23 cellular contexts compared by ENCODE assay signal in genomic region chr18:47767699-47768098, GRCh38.
DNase-seq lines count a peak whose midpoint lies in the region; ATAC-seq and TF ChIP-seq lines count a peak whose summit lies in the region.
"Had no signal": no experiment of that assay in that cellular context is flagged by ENCODE, and none has a peak within 500 bp of the region (broad histone marks: within the 10 kb centered on the region; RNA-seq: fewer than 3 reads in every experiment).

No MANE protein-coding gene starts in this region.

- H3K4me1 Mint-ChIP-seq in WTC11, result peaks cover 17% of the 10 kb centered on the region
- H3K4me1 Mint-ChIP-seq in nephron progenitor cell, result peaks cover 31% of the 10 kb centered on the region
- H3K4me1 Mint-ChIP-seq: B cell, CD14-positive monocyte had no signal

- H3K36me3 Mint-ChIP-seq in WTC11 (no peaks in the 10 kb centered on the region), nephron progenitor cell (ENCODE audit: low read depth) (no peaks in the 10 kb centered on the region)
- H3K36me3 Mint-ChIP-seq: CD14-positive monocyte had no signal

- H3K4me3 ChIP-seq in GM12865 (ENCODE audit: low read depth, low read length), result no peak overlapping the region
- H3K4me3 ChIP-seq in HEK293 (ENCODE audit: low read depth, low read length), result no peak overlapping the region
- H3K4me3 ChIP-seq: A549, K562 had no signal

- TF ChIP-seq CTCF in GM12865 (IDR thresholded peaks at IDR 0.05; ENCODE audit: insufficient read depth, low read depth, low read length, missing control alignments) (no peak), HEK293 (tag by site-specific recombination; IDR thresholded peaks at IDR 0.05) (no peak), WTC11 (IDR thresholded peaks at IDR 0.05) (no peak), nephron progenitor cell (IDR thresholded peaks at IDR 0.05) (no peak)

- H3K9me3 ChIP-seq in HEK293 (ENCODE audit: control insufficient read depth, insufficient read depth, low read depth, low read length), result no peaks in the 10 kb centered on the region
- H3K9me3 ChIP-seq: A549 had no signal

- no peaks in the 10 kb centered on the region for H3K4me1 ChIP-seq in HEK293 (ENCODE audit: control insufficient read depth, insufficient read depth, low read length)
- H3K4me1 ChIP-seq: A549 had no signal

- DNase-seq in GM12865 (ENCODE audit: low read depth) (peak; percentile 16), WTC11 (ENCODE audit: low spot score) (no peak), nephron progenitor cell (peak; percentile 26), HuH-7 (ENCODE audit: low spot score) (no peak)
- no peak for DNase-seq in stimulated activated naive CD4-positive, alpha-beta T cell (lab: John Stamatoyannopoulos, UW)
- DNase-seq: DMS53; GOT3; NCI-H1092; NCI-H1436; NCI-H187 treated with DMSO at 0.1 percent for 48 hours; NCI-H226; NCI-H510A treated with DMSO at 0.1 percent for 48 hours; NCI-H748 treated with DMSO at 0.1 percent for 48 hours; NK-92 treated with Interleukin-12 subunit alpha and Interleukin-12 subunit beta, amount 100 ng/mL, for 24 hours; SIG-M5 had no signal

- H3K9me3 Mint-ChIP-seq in WTC11 (peaks cover 16% of the 10 kb centered on the region), nephron progenitor cell (peaks cover 23% of the 10 kb centered on the region)

- peak; percentile 29 for ATAC-seq in WTC11
- no peak for ATAC-seq in HG03135 (IDR thresholded peaks at IDR 0.05; ENCODE audit: unreplicated experiment)
- ATAC-seq: A549, HCT116, K562, SK-N-SH treated with all-trans-retinoic acid at 6 μM for 48 hours had no signal

- H3K27me3 Mint-ChIP-seq in WTC11 (ENCODE audit: low read depth) (no peaks in the 10 kb centered on the region; the same call in 1 of the 2 replicates), nephron progenitor cell (ENCODE audit: low read depth, poor library complexity) (no peaks in the 10 kb centered on the region)

- no peaks in the 10 kb centered on the region for H3K36me3 ChIP-seq in HEK293 (ENCODE audit: control insufficient read depth in 2 of 2, insufficient read depth in 1 of 2, low read length in 2 of 2)

- H3K27ac Mint-ChIP-seq in WTC11, result no peak overlapping the region
- H3K27ac Mint-ChIP-seq in nephron progenitor cell, result peak overlapping the region; percentile 87
- H3K27ac Mint-ChIP-seq: B cell, CD14-positive monocyte had no signal

- POLR2A ChIA-PET in HEK293 (lab: Yijun Ruan, JAX) (no interaction called here), WTC11 (lab: Charles Lee) (no interaction called here)

- CTCF ChIA-PET in HEK293 (lab: Yijun Ruan, JAX) (interaction anchor here (0.6 to 6.6 kb wide), 5 partner anchors 12 to 697 kb away, joined by 3 to 37 read pairs (median 4); no protein-coding TSS in a partner anchor), WTC11 (lab: Charles Lee) (interaction anchor here (0.7 kb wide), 1 partner anchor 12 kb away, joined by 3 read pairs; no protein-coding TSS in a partner anchor)

- no peak overlapping the region for H3K4me3 Mint-ChIP-seq in WTC11
- H3K4me3 Mint-ChIP-seq in nephron progenitor cell, result peak overlapping the region; percentile 7
- H3K4me3 Mint-ChIP-seq: B cell, CD14-positive monocyte had no signal

- no peak overlapping the region for H3K27ac ChIP-seq in HEK293 (ENCODE audit: extremely low read depth, low read depth, low read length)
- H3K27ac ChIP-seq: A549 had no signal

TF ChIP-seq in HEK293, 187 proteins besides CTCF, POLR2A, EP300 and RAD21:
- TF ChIP-seq, protein P1, sequence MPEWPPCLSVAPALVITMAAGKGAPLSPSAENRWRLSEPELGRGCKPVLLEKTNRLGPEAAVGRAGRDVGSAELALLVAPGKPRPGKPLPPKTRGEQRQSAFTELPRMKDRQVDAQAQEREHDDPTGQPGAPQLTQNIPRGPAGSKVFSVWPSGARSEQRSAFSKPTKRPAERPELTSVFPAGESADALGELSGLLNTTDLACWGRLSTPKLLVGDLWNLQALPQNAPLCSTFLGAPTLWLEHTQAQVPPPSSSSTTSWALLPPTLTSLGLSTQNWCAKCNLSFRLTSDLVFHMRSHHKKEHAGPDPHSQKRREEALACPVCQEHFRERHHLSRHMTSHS (tag by site-specific recombination; IDR thresholded peaks at IDR 0.05), result no peak
- peak; percentile 24; the same call in 1 of the 2 replicates for TF ChIP-seq GLIS1 (tag by site-specific recombination; IDR thresholded peaks at IDR 0.05)
- TF ChIP-seq, protein P2, sequence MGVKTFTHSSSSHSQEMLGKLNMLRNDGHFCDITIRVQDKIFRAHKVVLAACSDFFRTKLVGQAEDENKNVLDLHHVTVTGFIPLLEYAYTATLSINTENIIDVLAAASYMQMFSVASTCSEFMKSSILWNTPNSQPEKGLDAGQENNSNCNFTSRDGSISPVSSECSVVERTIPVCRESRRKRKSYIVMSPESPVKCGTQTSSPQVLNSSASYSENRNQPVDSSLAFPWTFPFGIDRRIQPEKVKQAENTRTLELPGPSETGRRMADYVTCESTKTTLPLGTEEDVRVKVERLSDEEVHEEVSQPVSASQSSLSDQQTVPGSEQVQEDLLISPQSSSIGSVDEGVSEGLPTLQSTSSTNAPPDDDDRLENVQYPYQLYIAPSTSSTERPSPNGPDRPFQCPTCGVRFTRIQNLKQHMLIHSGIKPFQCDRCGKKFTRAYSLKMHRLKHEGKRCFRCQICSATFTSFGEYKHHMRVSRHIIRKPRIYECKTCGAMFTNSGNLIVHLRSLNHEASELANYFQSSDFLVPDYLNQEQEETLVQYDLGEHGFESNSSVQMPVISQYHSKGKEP (tag by site-specific recombination; IDR thresholded peaks at IDR 0.05), result peak; percentile 82

TF ChIP-seq in WTC11, 78 proteins besides CTCF, POLR2A, EP300 and RAD21 (continues in another document):
- TF ChIP-seq ATF1 (CRISPR knock-in tag; IDR thresholded peaks at IDR 0.05), result no peak
- TF ChIP-seq, protein P3, sequence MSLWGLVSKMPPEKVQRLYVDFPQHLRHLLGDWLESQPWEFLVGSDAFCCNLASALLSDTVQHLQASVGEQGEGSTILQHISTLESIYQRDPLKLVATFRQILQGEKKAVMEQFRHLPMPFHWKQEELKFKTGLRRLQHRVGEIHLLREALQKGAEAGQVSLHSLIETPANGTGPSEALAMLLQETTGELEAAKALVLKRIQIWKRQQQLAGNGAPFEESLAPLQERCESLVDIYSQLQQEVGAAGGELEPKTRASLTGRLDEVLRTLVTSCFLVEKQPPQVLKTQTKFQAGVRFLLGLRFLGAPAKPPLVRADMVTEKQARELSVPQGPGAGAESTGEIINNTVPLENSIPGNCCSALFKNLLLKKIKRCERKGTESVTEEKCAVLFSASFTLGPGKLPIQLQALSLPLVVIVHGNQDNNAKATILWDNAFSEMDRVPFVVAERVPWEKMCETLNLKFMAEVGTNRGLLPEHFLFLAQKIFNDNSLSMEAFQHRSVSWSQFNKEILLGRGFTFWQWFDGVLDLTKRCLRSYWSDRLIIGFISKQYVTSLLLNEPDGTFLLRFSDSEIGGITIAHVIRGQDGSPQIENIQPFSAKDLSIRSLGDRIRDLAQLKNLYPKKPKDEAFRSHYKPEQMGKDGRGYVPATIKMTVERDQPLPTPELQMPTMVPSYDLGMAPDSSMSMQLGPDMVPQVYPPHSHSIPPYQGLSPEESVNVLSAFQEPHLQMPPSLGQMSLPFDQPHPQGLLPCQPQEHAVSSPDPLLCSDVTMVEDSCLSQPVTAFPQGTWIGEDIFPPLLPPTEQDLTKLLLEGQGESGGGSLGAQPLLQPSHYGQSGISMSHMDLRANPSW (CRISPR knock-in tag; conservative IDR thresholded peaks at IDR 0.05; ENCODE audit: low read depth), result no peak
- TF ChIP-seq USF1 (CRISPR knock-in tag; IDR thresholded peaks at IDR 0.05), result no peak
- TF ChIP-seq, protein P4, sequence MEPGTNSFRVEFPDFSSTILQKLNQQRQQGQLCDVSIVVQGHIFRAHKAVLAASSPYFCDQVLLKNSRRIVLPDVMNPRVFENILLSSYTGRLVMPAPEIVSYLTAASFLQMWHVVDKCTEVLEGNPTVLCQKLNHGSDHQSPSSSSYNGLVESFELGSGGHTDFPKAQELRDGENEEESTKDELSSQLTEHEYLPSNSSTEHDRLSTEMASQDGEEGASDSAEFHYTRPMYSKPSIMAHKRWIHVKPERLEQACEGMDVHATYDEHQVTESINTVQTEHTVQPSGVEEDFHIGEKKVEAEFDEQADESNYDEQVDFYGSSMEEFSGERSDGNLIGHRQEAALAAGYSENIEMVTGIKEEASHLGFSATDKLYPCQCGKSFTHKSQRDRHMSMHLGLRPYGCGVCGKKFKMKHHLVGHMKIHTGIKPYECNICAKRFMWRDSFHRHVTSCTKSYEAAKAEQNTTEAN (CRISPR knock-in tag; IDR thresholded peaks at IDR 0.05), result no peak
- TF ChIP-seq TEAD4 (CRISPR knock-in tag; IDR thresholded peaks at IDR 0.05), result no peak
- TF ChIP-seq ZSCAN18 (CRISPR knock-in tag; IDR thresholded peaks at IDR 0.05), result no peak
- TF ChIP-seq SOX15 (CRISPR knock-in tag; IDR thresholded peaks at IDR 0.05), result no peak
- TF ChIP-seq JUN (CRISPR knock-in tag; IDR thresholded peaks at IDR 0.05), result no peak
- TF ChIP-seq ZNF671 (CRISPR knock-in tag; IDR thresholded peaks at IDR 0.05), result no peak
- TF ChIP-seq, protein P5, sequence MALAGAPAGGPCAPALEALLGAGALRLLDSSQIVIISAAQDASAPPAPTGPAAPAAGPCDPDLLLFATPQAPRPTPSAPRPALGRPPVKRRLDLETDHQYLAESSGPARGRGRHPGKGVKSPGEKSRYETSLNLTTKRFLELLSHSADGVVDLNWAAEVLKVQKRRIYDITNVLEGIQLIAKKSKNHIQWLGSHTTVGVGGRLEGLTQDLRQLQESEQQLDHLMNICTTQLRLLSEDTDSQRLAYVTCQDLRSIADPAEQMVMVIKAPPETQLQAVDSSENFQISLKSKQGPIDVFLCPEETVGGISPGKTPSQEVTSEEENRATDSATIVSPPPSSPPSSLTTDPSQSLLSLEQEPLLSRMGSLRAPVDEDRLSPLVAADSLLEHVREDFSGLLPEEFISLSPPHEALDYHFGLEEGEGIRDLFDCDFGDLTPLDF (CRISPR knock-in tag; IDR thresholded peaks at IDR 0.05), result no peak

Comparison
In these comparisons a context has a peak if more than half of its experiments do, and no peak if none do; other contexts are left out.
1. DNase-seq: peak in GM12865 (single experiment) and nephron progenitor cell (single experiment); none in WTC11 (single experiment), HuH-7 (single experiment) and stimulated activated naive CD4-positive, alpha-beta T cell (0 of 6).